In the genomic region with DNA sequence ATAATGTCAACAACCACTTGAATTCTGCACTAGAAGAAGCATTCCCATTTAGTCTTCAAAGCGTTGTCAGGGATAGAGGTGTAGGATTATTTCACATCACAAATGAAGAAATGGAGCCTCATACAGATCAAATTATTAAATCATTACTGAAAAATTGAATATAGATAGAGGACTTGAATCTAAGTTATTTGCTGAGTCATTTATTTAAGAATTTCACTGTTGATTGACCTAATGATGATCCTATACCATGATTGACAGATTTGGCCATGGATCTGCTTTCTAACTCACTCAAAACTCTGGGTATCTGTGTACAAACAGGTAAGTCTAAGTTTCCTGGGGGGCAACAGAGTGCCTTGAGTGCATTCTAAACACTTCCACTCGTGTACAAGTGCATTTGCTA, we compare ENCODE assay signal across 25 cellular contexts.
A peak's percentile ranks its signal among the peaks of the same experiment; 100 is the strongest.
DNase-seq lines count a peak whose midpoint lies in the region; ATAC-seq, FAIRE-seq and TF ChIP-seq lines count a peak whose summit lies in the region.
"Had no signal": no experiment of that assay in that cellular context is flagged by ENCODE, and none has a peak within 500 bp of the region (broad histone marks: within the 10 kb centered on the region; RNA-seq: fewer than 3 reads in every experiment).

No MANE protein-coding gene starts in this region.

- H3F3A ChIP-seq in PC-9 (ENCODE audit: insufficient read depth, low read depth) = no peaks in the 10 kb centered on the region

- DNase-seq in HepG2 (ENCODE audit: low spot score) (no peak), right lobe of liver (no peak), PC-9 (no peak), dedifferentiated amniotic fluid mesenchymal stem cell (ENCODE audit: extremely low spot score) (no peak)
- no peak for DNase-seq in natural killer cell treated with Interleukin-12 subunit alpha and Interleukin-12 subunit beta and Interleukin-15 and Interleukin-18, amount 100 ng/mL, for 72 hours (ENCODE audit: low spot score)
- DNase-seq: ACHN; BE2C; C1 segment of cervical spinal cord; CD4-positive, alpha-beta memory T cell; CD4-positive, CD25-positive, alpha-beta regulatory T cell; CD8-positive, alpha-beta memory T cell; COR-L47; DMS 273 treated with DMSO at 0.1 percent for 48 hours; DMS153; DMS53; DMS79; DND-41; EL; GDM1 had no signal

- no peaks in the 10 kb centered on the region for H3K9me2 ChIP-seq in PC-9 (ENCODE audit: insufficient read depth)

- POLR2A ChIA-PET in HepG2 (lab: Yijun Ruan, JAX) = no interaction called here
- POLR2A ChIA-PET in PC-9 (lab: Charles Lee; ENCODE audit: unreplicated experiment) = no interaction called here

- TF ChIP-seq EP300 in HepG2 (IDR thresholded peaks at IDR 0.05; ENCODE audit: low read depth in 2 of 2, low read length in 2 of 2) = no peak
- TF ChIP-seq EP300 in HepG2 (CRISPR knock-in tag; IDR thresholded peaks at IDR 0.05; ENCODE audit: borderline replicate concordance) = no peak

- H3K27me3 ChIP-seq in HepG2 (ENCODE audit: control insufficient read depth in 1 of 2, insufficient read depth in 2 of 2, low read length in 2 of 2) = no peaks in the 10 kb centered on the region
- no peaks in the 10 kb centered on the region for H3K27me3 ChIP-seq in right lobe of liver
- H3K27me3 ChIP-seq in PC-9 (ENCODE audit: insufficient read depth, low read depth) = no peaks in the 10 kb centered on the region
- H3K27me3 ChIP-seq: BE2C, BLaER1 had no signal

- H3K9me3 Mint-ChIP-seq in natural killer cell treated with Interleukin-12 subunit alpha and Interleukin-12 subunit beta and Interleukin-15 and Interleukin-18, amount 100 ng/mL, for 72 hours = peaks cover 14% of the 10 kb centered on the region

- H3K27ac ChIP-seq in HepG2 (ENCODE audit: extremely low read length, insufficient read depth, low read length) (no peak overlapping the region), right lobe of liver (no peak overlapping the region), PC-9 (no peak overlapping the region)
- H3K27ac ChIP-seq: 22Rv1, BLaER1 had no signal

- no peaks in the 10 kb centered on the region for H4K20me1 ChIP-seq in HepG2 (ENCODE audit: insufficient read depth, low read length)
- no peaks in the 10 kb centered on the region for H4K20me1 ChIP-seq in PC-9 (ENCODE audit: insufficient read depth)
- H4K20me1 ChIP-seq: BLaER1 had no signal

- H2AFZ ChIP-seq in HepG2 (ENCODE audit: low read length) (no peak overlapping the region), PC-9 (peak overlapping the region; percentile 48; the same call in 1 of the 2 replicates)

- in situ Hi-C loops in HepG2 (cut with HindIII; ENCODE audit: extremely low pct_ligation_motif_present, low pct_unique_long_range_greater_than_20kb) = no loop called here

- no peaks in the 10 kb centered on the region for H3K27me3 Mint-ChIP-seq in natural killer cell treated with Interleukin-12 subunit alpha and Interleukin-12 subunit beta and Interleukin-15 and Interleukin-18, amount 100 ng/mL, for 72 hours
- H3K27me3 Mint-ChIP-seq: CD4-positive, alpha-beta memory T cell; CD4-positive, CD25-positive, alpha-beta regulatory T cell had no signal

- peaks cover 70% of the 10 kb centered on the region for H3K9me3 ChIP-seq in HepG2 (ENCODE audit: low read length)
- peaks cover 0 to 7% (median 0%) of the 10 kb centered on the region in 4 donors for H3K9me3 ChIP-seq in right lobe of liver
- no peaks in the 10 kb centered on the region; the same call in 1 of the 2 replicates for H3K9me3 ChIP-seq in PC-9 (ENCODE audit: insufficient read depth, low read depth)
- H3K9me3 ChIP-seq: BE2C had no signal

- no peak for TF ChIP-seq RAD21 in HepG2 (CRISPR knock-in tag; IDR thresholded peaks at IDR 0.05)

- no peaks in the 10 kb centered on the region for H3K36me3 Mint-ChIP-seq in natural killer cell treated with Interleukin-12 subunit alpha and Interleukin-12 subunit beta and Interleukin-15 and Interleukin-18, amount 100 ng/mL, for 72 hours
- H3K36me3 Mint-ChIP-seq: CD14-positive monocyte; CD4-positive, alpha-beta memory T cell; CD4-positive, CD25-positive, alpha-beta regulatory T cell; CD8-positive, alpha-beta memory T cell had no signal

- H3K4me2 ChIP-seq in HepG2 (ENCODE audit: low read depth, low read length) (no peak overlapping the region), PC-9 (no peak overlapping the region)
- H3K4me2 ChIP-seq: BLaER1 had no signal

- no peak overlapping the region for H3K9ac ChIP-seq in HepG2 (ENCODE audit: insufficient read depth, low read depth, low read length)
- H3K9ac ChIP-seq: BLaER1 had no signal

- H3K4me3 ChIP-seq in HepG2 (replicated peaks in 1 of 3; ENCODE audit: insufficient read depth in 1 of 3, low read depth in 2 of 3, low read length in 3 of 3) (no peak overlapping the region), right lobe of liver (no peak overlapping the region), PC-9 (no peak overlapping the region)
- H3K4me3 ChIP-seq: BLaER1, GM12878 had no signal

- H3K27ac Mint-ChIP-seq in natural killer cell treated with Interleukin-12 subunit alpha and Interleukin-12 subunit beta and Interleukin-15 and Interleukin-18, amount 100 ng/mL, for 72 hours = no peak overlapping the region
- H3K27ac Mint-ChIP-seq: CD14-positive monocyte; CD4-positive, alpha-beta memory T cell; CD4-positive, CD25-positive, alpha-beta regulatory T cell; CD8-positive, alpha-beta memory T cell had no signal

- 33% methylated on average over 2 of the region's 2 CpGs for WGBS in HepG2 (ENCODE audit: low lambda C conversion rate)
- 48% methylated on average over 2 of the region's 2 CpGs for WGBS in right lobe of liver (ENCODE audit: insufficient coverage, low coverage, low lambda C conversion rate, missing lambda C conversion rate)

- intact Hi-C loops in HepG2 (cut with micrococcal nuclease; ENCODE audit: unreplicated experiment) = no loop called here
- intact Hi-C loops in right lobe of liver (cut with DNase I) = no loop called here
- intact Hi-C loops in PC-9 (cut with micrococcal nuclease; ENCODE audit: unreplicated experiment) = no loop called here

- H3K4me1 ChIP-seq in HepG2 (ENCODE audit: insufficient read depth, low read length) = no peaks in the 10 kb centered on the region
- H3K4me1 ChIP-seq in right lobe of liver = no peaks in the 10 kb centered on the region
- no peaks in the 10 kb centered on the region for H3K4me1 ChIP-seq in PC-9 (replicated peaks; ENCODE audit: insufficient read depth)
- H3K4me1 ChIP-seq: BE2C, BLaER1 had no signal

- ATAC-seq in HepG2 = no peak
- ATAC-seq in right lobe of liver = no peak
- no peak for ATAC-seq in natural killer cell treated with Interleukin-12 subunit alpha and Interleukin-12 subunit beta and Interleukin-15 and Interleukin-18, amount 100 ng/mL, for 72 hours
- ATAC-seq: GM12878 had no signal

- BruUV-seq in HepG2 (replicated peaks; lab: Mats Ljungman, UMichigan) = no TSS peak
- BruUV-seq in PC-9 (replicated peaks; lab: Mats Ljungman, UMichigan) = no TSS peak

- FAIRE-seq in HepG2 (lab: Jason Lieb, UNC) = no peak
- FAIRE-seq: GM12878, GM12892, GM18507 had no signal

- H3K4me1 Mint-ChIP-seq in natural killer cell treated with Interleukin-12 subunit alpha and Interleukin-12 subunit beta and Interleukin-15 and Interleukin-18, amount 100 ng/mL, for 72 hours (ENCODE audit: low read depth in 2 of 2) = no peaks in the 10 kb centered on the region
- H3K4me1 Mint-ChIP-seq: CD14-positive monocyte; CD4-positive, alpha-beta memory T cell; CD4-positive, CD25-positive, alpha-beta regulatory T cell; CD8-positive, alpha-beta memory T cell had no signal

- H3K4me3 Mint-ChIP-seq in natural killer cell treated with Interleukin-12 subunit alpha and Interleukin-12 subunit beta and Interleukin-15 and Interleukin-18, amount 100 ng/mL, for 72 hours = no peak overlapping the region
- H3K4me3 Mint-ChIP-seq: CD14-positive monocyte; CD4-positive, alpha-beta memory T cell; CD4-positive, CD25-positive, alpha-beta regulatory T cell; CD8-positive, alpha-beta memory T cell had no signal

- H3K36me3 ChIP-seq in HepG2 (replicated peaks in 1 of 2; ENCODE audit: control insufficient read depth in 1 of 2, insufficient read depth in 2 of 2, low read length in 2 of 2) = no peaks in the 10 kb centered on the region
- H3K36me3 ChIP-seq in right lobe of liver = no peaks in the 10 kb centered on the region
- no peaks in the 10 kb centered on the region for H3K36me3 ChIP-seq in PC-9 (ENCODE audit: low read depth)
- H3K36me3 ChIP-seq: BE2C, BLaER1 had no signal

- TF ChIP-seq CTCF in HepG2 (CRISPR knock-in tag; IDR thresholded peaks at IDR 0.05) = no peak
- TF ChIP-seq CTCF in right lobe of liver (IDR thresholded peaks at IDR 0.05) = no peak
- no peak for TF ChIP-seq CTCF in PC-9 (conservative IDR thresholded peaks at IDR 0.05)

- H3K79me2 ChIP-seq in HepG2 (ENCODE audit: insufficient read depth, low read length) (no peaks in the 10 kb centered on the region), PC-9 (ENCODE audit: low read depth) (no peaks in the 10 kb centered on the region)

- CTCF ChIA-PET in HepG2 (lab: Yijun Ruan, JAX; ENCODE audit: low intra/inter-chr PET ratio, low total read pairs) = no interaction called here
- CTCF ChIA-PET in PC-9 (lab: Charles Lee) = no interaction called here

- no peak for TF ChIP-seq POLR2A in HepG2 (IDR thresholded peaks at IDR 0.05; ENCODE audit: insufficient read depth in 1 of 2, low read depth in 2 of 2, low read length in 2 of 2)
- no peak for TF ChIP-seq POLR2A in right lobe of liver (IDR thresholded peaks at IDR 0.05)

TF ChIP-seq in HepG2, 621 proteins besides CTCF, POLR2A, EP300 and RAD21 (continues in another document):
- TF ChIP-seq NFE2L2 (IDR thresholded peaks at IDR 0.05; ENCODE audit: low read length) (peak; percentile 84), MAFK (conservative IDR thresholded peaks at IDR 0.05 in 1 of 2, IDR thresholded peaks at IDR 0.05 in 1 of 2; ENCODE audit: low read length in 2 of 2) (peak; percentile 82 to 92), MAFF (IDR thresholded peaks at IDR 0.05; ENCODE audit: low read depth, low read length) (peak; percentile 80)
- TF ChIP-seq, protein P1, sequence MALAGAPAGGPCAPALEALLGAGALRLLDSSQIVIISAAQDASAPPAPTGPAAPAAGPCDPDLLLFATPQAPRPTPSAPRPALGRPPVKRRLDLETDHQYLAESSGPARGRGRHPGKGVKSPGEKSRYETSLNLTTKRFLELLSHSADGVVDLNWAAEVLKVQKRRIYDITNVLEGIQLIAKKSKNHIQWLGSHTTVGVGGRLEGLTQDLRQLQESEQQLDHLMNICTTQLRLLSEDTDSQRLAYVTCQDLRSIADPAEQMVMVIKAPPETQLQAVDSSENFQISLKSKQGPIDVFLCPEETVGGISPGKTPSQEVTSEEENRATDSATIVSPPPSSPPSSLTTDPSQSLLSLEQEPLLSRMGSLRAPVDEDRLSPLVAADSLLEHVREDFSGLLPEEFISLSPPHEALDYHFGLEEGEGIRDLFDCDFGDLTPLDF (CRISPR knock-in tag; IDR thresholded peaks at IDR 0.05) = no peak
